Comparison of ENCODE assay signal across 14 cellular contexts in genomic region chr22:46280999-46281623, GRCh38. TPM values are rescaled to one million over a fixed set of nuclear protein-coding genes. Genes with fewer than 3 reads are reported as not detected.
A peak's percentile ranks its signal among the peaks of the same experiment; 100 is the strongest.
DNase-seq lines count a peak whose midpoint lies in the region; ATAC-seq and TF ChIP-seq lines count a peak whose summit lies in the region.
"Had no signal": no experiment of that assay in that cellular context is flagged by ENCODE, and none has a peak within 500 bp of the region (broad histone marks: within the 10 kb centered on the region; RNA-seq: fewer than 3 reads in every experiment).

No MANE protein-coding gene starts in this region.

- H3K4me1 ChIP-seq in Peyer's patch = peaks cover 0 to 11% (median 3%) of the 10 kb centered on the region in 4 donors

- H3K4me3 ChIP-seq in Peyer's patch (no peak overlapping the region), coronary artery (no peak overlapping the region)
- H3K4me3 ChIP-seq: dorsolateral prefrontal cortex had no signal

- intact Hi-C loops in left ventricle myocardium superior (cut with micrococcal nuclease) = no loop called here
- intact Hi-C loops in posterior cingulate gyrus (cut with DNase I) = no loop called here

- H3K27me3 ChIP-seq in Peyer's patch = no peaks in the 10 kb centered on the region
- H3K27me3 ChIP-seq: dorsolateral prefrontal cortex had no signal

- H3K9me3 ChIP-seq in Peyer's patch = no peaks in the 10 kb centered on the region

- peak; percentile 88 for ATAC-seq in GM18511 (IDR thresholded peaks at IDR 0.05; ENCODE audit: unreplicated experiment)
- ATAC-seq in left ventricle myocardium superior = peak; percentile 81

- DNase-seq in Peyer's patch (peak in 2 of 3 donors; percentile 73 to 80), left ventricle myocardium superior (no peak), posterior cingulate gyrus (peak in 6 of 10 donors; percentile 28 to 87 (median 51)), coronary artery (ENCODE audit: low spot score) (no peak), HT-29 (ENCODE audit: low spot score) (no peak), NCI-H226 (no peak), A172 (ENCODE audit: low spot score) (no peak)
- DNase-seq: activated CD4-positive, CD25-positive, alpha-beta regulatory T cell; activated naive CD4-positive, alpha-beta T cell treated with Interleukin-2 at 50 U/mL for 16 hours; COR-L47; NCI-H1694 had no signal

- TF ChIP-seq CTCF in Peyer's patch (IDR thresholded peaks at IDR 0.05) = no peak
- TF ChIP-seq CTCF in coronary artery (IDR thresholded peaks at IDR 0.05) = no peak

- peaks cover 0 to 98% (median 0%) of the 10 kb centered on the region in 3 donors for H3K36me3 ChIP-seq in Peyer's patch

- H3K27ac ChIP-seq in Peyer's patch (peak overlapping the region in 1 of 4 donors; percentile 72), coronary artery (no peak overlapping the region)

- no peak for TF ChIP-seq POLR2A in Peyer's patch (IDR thresholded peaks at IDR 0.05)

RNA-seq across cellular contexts. Expression of gene TTC38, which starts 13.3 kb away (rescaled TPM):
- 100 to 1,000 TPM; 173 to 606 (median 587) TPM for total RNA-seq in Peyer's patch
- 24.0 TPM for total RNA-seq in left ventricle myocardium superior
- total RNA-seq in HT-29 (2014; rRNA removed; shearing (Covaris generic)) = 37.0 and 43.6 TPM in 2 replicates
- total RNA-seq in A172 (2014; rRNA removed; shearing (Covaris generic)) = 15.3 and 21.8 TPM in 2 replicates

RNA-seq across cellular contexts. Expression of gene GTSE1, which starts 15.6 kb away (rescaled TPM):
- total RNA-seq in Peyer's patch = 10 to 100 TPM in 1 of 4 donors, 1 to 10 TPM in 3; 2.3 to 14.9 (median 5.9) TPM
- total RNA-seq in left ventricle myocardium superior = 0.45 TPM
- total RNA-seq in HT-29 (2014; rRNA removed; shearing (Covaris generic)) = 22.0 and 23.5 TPM in 2 replicates
- total RNA-seq in A172 (2014; rRNA removed; shearing (Covaris generic)) = 13.7 and 14.4 TPM in 2 replicates

RNA-seq across cellular contexts. Expression of gene PKDREJ, which starts 18.0 kb away (rescaled TPM):
- total RNA-seq in Peyer's patch (1 to 10 TPM in 1 of 4 donors, under 1 TPM in 2, not detected in 1; 0.13 to 1.3 (median 0.35) TPM), left ventricle myocardium superior (not detected)
- not detected in 2 replicates for total RNA-seq in HT-29 (2014; rRNA removed; shearing (Covaris generic))
- under 0.01 TPM in 1 of 2 replicates, not detected in the other for total RNA-seq in A172 (2014; rRNA removed; shearing (Covaris generic))
- total RNA-seq: RPMI7951 had no signal

RNA-seq across cellular contexts. Expression of gene CDPF1, which starts 31.0 kb away (rescaled TPM):
- total RNA-seq in Peyer's patch (10 to 100 TPM in 3 of 4 donors, 1 to 10 TPM in 1; 7.0 to 23.9 (median 12.1) TPM), left ventricle myocardium superior (6.2 TPM)
- total RNA-seq in HT-29 (2014; rRNA removed; shearing (Covaris generic)) = 9.5 and 19.5 TPM in 2 replicates
- 12.5 and 19.1 TPM in 2 replicates for total RNA-seq in A172 (2014; rRNA removed; shearing (Covaris generic))

RNA-seq across cellular contexts. Expression of gene TRMU, which starts 54.4 kb away (rescaled TPM):
- total RNA-seq in Peyer's patch (100 to 1,000 TPM in 1 of 4 donors, 10 to 100 TPM in 3; 35.2 to 101 (median 83.3) TPM), left ventricle myocardium superior (44.0 TPM)
- total RNA-seq in HT-29 (2014; rRNA removed; shearing (Covaris generic)) = 56.3 and 64.7 TPM in 2 replicates
- 20.6 and 33.6 TPM in 2 replicates for total RNA-seq in A172 (2014; rRNA removed; shearing (Covaris generic))

Comparison
In these comparisons a context has a peak if more than half of its experiments do, and no peak if none do; other contexts are left out.
1. DNase-seq: peak in Peyer's patch (2 of 3) and posterior cingulate gyrus (6 of 10); none in left ventricle myocardium superior (single experiment), coronary artery (single experiment), HT-29 (single experiment), NCI-H226 (single experiment) and A172 (single experiment).